In genomic region chr7:149720372-149721083, GRCh38 we compare ENCODE assay signal across 10 cellular contexts. TPM values are rescaled to one million over a fixed set of nuclear protein-coding genes. Genes with fewer than 3 reads are reported as not detected.
A peak's percentile ranks its signal among the peaks of the same experiment; 100 is the strongest.
DNase-seq lines count a peak whose midpoint lies in the region; ATAC-seq lines count a peak whose summit lies in the region.
"Had no signal": no experiment of that assay in that cellular context is flagged by ENCODE, and none has a peak within 500 bp of the region (broad histone marks: within the 10 kb centered on the region; RNA-seq: fewer than 3 reads in every experiment).

No MANE protein-coding gene starts in this region.

- H3K27ac Mint-ChIP-seq in immature natural killer cell = peak overlapping the region; percentile 63 to 87 (median 84)
- H3K27ac Mint-ChIP-seq in stimulated activated effector memory CD8-positive, alpha-beta T cell treated with anti-CD3 and anti-CD28 coated beads, Interleukin-12 subunit alpha, Interleukin-12 subunit beta, amount 100 ng/mL, for 72 hours = peak overlapping the region; percentile 56

- H3K27me3 Mint-ChIP-seq in immature natural killer cell (ENCODE audit: low read depth in 3 of 3) = peaks cover 3 to 9% (median 6%) of the 10 kb centered on the region in 3 donors

- H3K4me1 Mint-ChIP-seq in immature natural killer cell = peaks cover 36% of the 10 kb centered on the region in 2 donors
- H3K4me1 Mint-ChIP-seq in stimulated activated effector memory CD8-positive, alpha-beta T cell treated with anti-CD3 and anti-CD28 coated beads, Interleukin-12 subunit alpha, Interleukin-12 subunit beta, amount 100 ng/mL, for 72 hours = peaks cover 42% of the 10 kb centered on the region

- ATAC-seq in GM21447 (IDR thresholded peaks at IDR 0.05; ENCODE audit: unreplicated experiment) (peak; percentile 47), GM18511 (IDR thresholded peaks at IDR 0.05; ENCODE audit: unreplicated experiment) (no peak)
- peak; percentile 45 for ATAC-seq in stimulated activated effector memory CD8-positive, alpha-beta T cell treated with anti-CD3 and anti-CD28 coated beads, Interleukin-12 subunit alpha, Interleukin-12 subunit beta, amount 100 ng/mL, for 72 hours

- peak overlapping the region; percentile 40 to 74 (median 68) for H3K4me3 Mint-ChIP-seq in immature natural killer cell
- peak overlapping the region; percentile 36 for H3K4me3 Mint-ChIP-seq in stimulated activated effector memory CD8-positive, alpha-beta T cell treated with anti-CD3 and anti-CD28 coated beads, Interleukin-12 subunit alpha, Interleukin-12 subunit beta, amount 100 ng/mL, for 72 hours

- peaks cover 4 to 10% (median 9%) of the 10 kb centered on the region in 3 donors for H3K36me3 Mint-ChIP-seq in immature natural killer cell
- H3K36me3 Mint-ChIP-seq in stimulated activated effector memory CD8-positive, alpha-beta T cell treated with anti-CD3 and anti-CD28 coated beads, Interleukin-12 subunit alpha, Interleukin-12 subunit beta, amount 100 ng/mL, for 72 hours = peaks cover 34% of the 10 kb centered on the region

- H3K9me3 Mint-ChIP-seq in immature natural killer cell = no peaks in the 10 kb centered on the region
- H3K9me3 Mint-ChIP-seq in stimulated activated effector memory CD8-positive, alpha-beta T cell treated with anti-CD3 and anti-CD28 coated beads, Interleukin-12 subunit alpha, Interleukin-12 subunit beta, amount 100 ng/mL, for 72 hours = no peaks in the 10 kb centered on the region

- DNase-seq in SK-N-DZ (ENCODE audit: low spot score) (peak; percentile 35), immature natural killer cell (peak; percentile 65 to 73 (median 70)), NCI-H510A treated with DMSO at 0.1 percent for 48 hours (lab: John Stamatoyannopoulos, UW) (no peak), GDM1 (lab: John Stamatoyannopoulos, UW) (no peak)
- DNase-seq in stimulated activated effector memory CD8-positive, alpha-beta T cell treated with anti-CD3 and anti-CD28 coated beads, Interleukin-12 subunit alpha, Interleukin-12 subunit beta, amount 100 ng/mL, for 72 hours (ENCODE audit: low spot score in 2 of 2) = no peak
- no peak for DNase-seq in stimulated activated CD4-positive, alpha-beta T cell treated with anti-CD3 and anti-CD28 coated beads, Interleukin-2, amount 100 ng/mL, for 24 hours
- DNase-seq: PC-9, retina had no signal

RNA-seq across cellular contexts. Expression of gene ZNF467, which starts 52.9 kb away (rescaled TPM):
- 1.1 and 1.6 TPM in 2 replicates for polyA plus RNA-seq in SK-N-DZ (2014; cell fraction: cytosol; rRNA removed)
- polyA plus RNA-seq in SK-N-DZ (2014; cell fraction: nucleus; rRNA removed) = 2.3 and 3.0 TPM in 2 replicates
- polyA plus RNA-seq in immature natural killer cell = 1 to 10 TPM in 2 of 3 donors, not detected in 1; 1.5 to 2.3 TPM

Comparison
In these comparisons a context has a peak if more than half of its experiments do, and no peak if none do; other contexts are left out.
1. DNase-seq: peak in SK-N-DZ (single experiment) and immature natural killer cell (3 of 3); none in stimulated activated effector memory CD8-positive, alpha-beta T cell treated with anti-CD3 and anti-CD28 coated beads, Interleukin-12 subunit alpha, Interleukin-12 subunit beta, amount 100 ng/mL, for 72 hours (0 of 2), NCI-H510A treated with DMSO at 0.1 percent for 48 hours (single experiment), GDM1 (single experiment) and stimulated activated CD4-positive, alpha-beta T cell treated with anti-CD3 and anti-CD28 coated beads, Interleukin-2, amount 100 ng/mL, for 24 hours (0 of 2).